In genomic region chr7:35424869-35425495, GRCh38 we compare ENCODE assay signal across 8 cellular contexts.
A peak's percentile ranks its signal among the peaks of the same experiment; 100 is the strongest.
DNase-seq lines count a peak whose midpoint lies in the region; ATAC-seq and TF ChIP-seq lines count a peak whose summit lies in the region.

No MANE protein-coding gene starts in this region.

- H3K27me3 ChIP-seq in right lobe of liver: no peaks in the 10 kb centered on the region

- ATAC-seq in activated B cell treated with CpG ODN at 0.5 μM for 24 hours (ENCODE audit: low read depth) (peak; percentile 72), right lobe of liver (peak; percentile 94 to 97 (median 94))

- no peaks in the 10 kb centered on the region for H3K4me1 ChIP-seq in right lobe of liver

- no peak overlapping the region for H3K27ac Mint-ChIP-seq in activated B cell treated with CpG ODN at 0.5 μM for 24 hours

- no peak overlapping the region for H3K4me3 ChIP-seq in HFF-Myc (replicated peaks; ENCODE audit: low read depth, low read length)
- H3K4me3 ChIP-seq in choroid plexus epithelial cell (ENCODE audit: low read depth, low read length): no peak overlapping the region
- H3K4me3 ChIP-seq in right lobe of liver: no peak overlapping the region

- CTCF ChIA-PET in activated B cell treated with CpG ODN at 0.5 μM for 24 hours (lab: Charles Lee): interaction anchor here (0.6 to 5.5 kb wide), 10 partner anchors 10 to 890 kb away, joined by 3 to 42 read pairs (median 4); no protein-coding TSS in a partner anchor

- TF ChIP-seq CTCF in GM10266 (IDR thresholded peaks at IDR 0.05; ENCODE audit: control insufficient read depth, insufficient read depth, low read depth, missing control alignments): peak; percentile 64
- peak; percentile 75 for TF ChIP-seq CTCF in HFF-Myc (IDR thresholded peaks at IDR 0.05; ENCODE audit: low read depth, low read length, missing control alignments)
- TF ChIP-seq CTCF in activated B cell treated with CpG ODN at 0.5 μM for 24 hours (IDR thresholded peaks at IDR 0.05): no peak
- peak; percentile 88 for TF ChIP-seq CTCF in choroid plexus epithelial cell (conservative IDR thresholded peaks at IDR 0.05; ENCODE audit: low read depth, low read length)
- TF ChIP-seq CTCF in right lobe of liver (IDR thresholded peaks at IDR 0.05): peak; percentile 68 to 79 (median 71)

- POLR2A ChIA-PET in activated B cell treated with CpG ODN at 0.5 μM for 24 hours (lab: Charles Lee): no interaction called here

- TF ChIP-seq POLR2A in right lobe of liver (IDR thresholded peaks at IDR 0.05): no peak

- no peaks in the 10 kb centered on the region for H3K36me3 ChIP-seq in right lobe of liver

- peaks cover 6% of the 10 kb centered on the region for H3K9me3 Mint-ChIP-seq in activated B cell treated with CpG ODN at 0.5 μM for 24 hours

- no peak overlapping the region for H3K4me3 Mint-ChIP-seq in activated B cell treated with CpG ODN at 0.5 μM for 24 hours

- peak; percentile 72 for DNase-seq in GM10266 (ENCODE audit: extremely low spot score)
- DNase-seq in HFF-Myc (ENCODE audit: extremely low read depth, low read depth): peak; percentile 5
- DNase-seq in NCI-H146 treated with DMSO at 0.1 percent for 48 hours (lab: John Stamatoyannopoulos, UW; ENCODE audit: unreplicated experiment): peak; percentile 60
- peak; percentile 28 for DNase-seq in activated B cell treated with CpG ODN at 0.5 μM for 24 hours
- DNase-seq in choroid plexus epithelial cell (ENCODE audit: low read depth): peak; percentile 74
- peak; percentile 66 to 73 (median 67) for DNase-seq in right lobe of liver
- peak; percentile 10 for DNase-seq in stimulated activated CD8-positive, alpha-beta memory T cell treated with anti-CD3 and anti-CD28 coated beads, Interleukin-7, amount 100 ng/mL, for 48 hours (ENCODE audit: extremely low read depth in 1 of 2, low read depth in 1 of 2)
- no peak for DNase-seq in mesenteric fat pad (ENCODE audit: low spot score)

- H3K27ac ChIP-seq in right lobe of liver: no peak overlapping the region

- H3K36me3 Mint-ChIP-seq in activated B cell treated with CpG ODN at 0.5 μM for 24 hours (ENCODE audit: low read depth): no peaks in the 10 kb centered on the region

- 31% methylated on average over 4 of the region's 4 CpGs for WGBS in right lobe of liver (ENCODE audit: insufficient coverage, low coverage, low lambda C conversion rate, missing lambda C conversion rate)

- peaks cover 3% of the 10 kb centered on the region for H3K4me1 Mint-ChIP-seq in activated B cell treated with CpG ODN at 0.5 μM for 24 hours

- H3K27me3 Mint-ChIP-seq in activated B cell treated with CpG ODN at 0.5 μM for 24 hours: peaks cover 16% of the 10 kb centered on the region

- no peaks in the 10 kb centered on the region for H3K9me3 ChIP-seq in right lobe of liver

- intact Hi-C loops in activated B cell treated with CpG ODN at 0.5 μM for 24 hours (cut with micrococcal nuclease) (loop anchor here (1.0 to 2.0 kb wide), 5 partner anchors 95 to 550 kb away; no protein-coding TSS in a partner anchor), right lobe of liver (cut with DNase I) (loop anchor here in 1 of 2 donors (10.0 kb wide), 1 partner anchor 90 kb away; no protein-coding TSS in a partner anchor)
